ENCODE assay signal across 29 cellular contexts in genomic region chr12:125152463-125152862, GRCh38.
"Had no signal": no experiment of that assay in that cellular context is flagged by ENCODE, and none has a peak within 500 bp of the region (broad histone marks: within the 10 kb centered on the region; RNA-seq: fewer than 3 reads in every experiment).

No MANE protein-coding gene starts in this region.

- H3K9me3 Mint-ChIP-seq: natural killer cell; neural progenitor cell; stimulated activated memory B cell treated with anti-CD40 and anti-IgM and Interleukin-4, amounts not matched to agents 10 μg/mL and 1 μg/mL and 100 μg/mL, for 72 hours; stimulated activated naive CD8-positive, alpha-beta T cell treated with anti-CD3 and anti-CD28 coated beads, Interleukin-15, Interleukin-2, amounts not matched to agents 100 ng/mL and 50 ng/mL, for 24 hours had no signal

- H3K9me3 ChIP-seq: psoas muscle, thoracic aorta, thyroid gland, upper lobe of left lung, vagina had no signal

- H3K4me3 ChIP-seq: neural progenitor cell, ovary, psoas muscle, skin epidermis, smooth muscle cell, spleen, stomach, thoracic aorta, thyroid gland, tibial nerve, upper lobe of left lung, vagina had no signal

- H3K27ac ChIP-seq: neural progenitor cell, ovary, parathyroid adenoma, psoas muscle, skin epidermis, spleen, stomach, thoracic aorta, thyroid gland, tibial nerve, upper lobe of left lung, vagina had no signal

- H3K27me3 Mint-ChIP-seq: progenitor cell of endocrine pancreas; stimulated activated memory B cell treated with anti-CD40 and anti-IgM and Interleukin-4, amounts not matched to agents 10 μg/mL and 1 μg/mL and 100 μg/mL, for 72 hours; stimulated activated naive CD8-positive, alpha-beta T cell treated with anti-CD3 and anti-CD28 coated beads, Interleukin-15, Interleukin-2, amounts not matched to agents 100 ng/mL and 50 ng/mL, for 24 hours had no signal

- H3K4me2 ChIP-seq: neural progenitor cell, smooth muscle cell had no signal

- H3K27ac Mint-ChIP-seq: natural killer cell; nephron; neural progenitor cell; progenitor cell of endocrine pancreas; stimulated activated memory B cell treated with anti-CD40 and anti-IgM and Interleukin-4, amounts not matched to agents 10 μg/mL and 1 μg/mL and 100 μg/mL, for 72 hours; stimulated activated naive CD8-positive, alpha-beta T cell treated with anti-CD3 and anti-CD28 coated beads, Interleukin-15, Interleukin-2, amounts not matched to agents 100 ng/mL and 50 ng/mL, for 24 hours had no signal

- FAIRE-seq: urothelium cell line had no signal

- H3K36me3 Mint-ChIP-seq: natural killer cell; neural progenitor cell; stimulated activated memory B cell treated with anti-CD40 and anti-IgM and Interleukin-4, amounts not matched to agents 10 μg/mL and 1 μg/mL and 100 μg/mL, for 72 hours had no signal

- H3K4me1 ChIP-seq: neural progenitor cell, parathyroid adenoma, psoas muscle, spleen, stomach, thyroid gland, tibial nerve, upper lobe of left lung, vagina had no signal

- DNase-seq: natural killer cell; occipital lobe; ovary; psoas muscle; right cardiac atrium; spleen; stimulated activated CD4-positive, alpha-beta T cell treated with anti-CD3 and anti-CD28 coated beads, Interleukin-12 subunit alpha, Interleukin-12 subunit beta, amount 100 ng/mL, for 4 hours; stimulated activated CD4-positive, alpha-beta T cell treated with anti-CD3 and anti-CD28 coated beads, Interleukin-1b, Interleukin-23, amount 100 ng/mL, for 48 hours; stimulated activated CD4-positive, alpha-beta T cell treated with anti-CD3 and anti-CD28 coated beads, Interleukin-4, amount 100 ng/mL, for 1 hour; stimulated activated CD4-positive, alpha-beta T cell treated with anti-CD3 and anti-CD28 coated beads, Interleukin-4, amount 100 ng/mL, for 4 hours; stimulated activated CD8-positive, alpha-beta memory T cell treated with anti-CD3 and anti-CD28 coated beads, Interleukin-4, amount 100 ng/mL, for 48 hours; stimulated activated naive CD4-positive, alpha-beta T cell treated with Interleukin-2 at 50 U/mL for 16 hours; stomach; thyroid gland; trophoblast cell; upper lobe of left lung had no signal

- H3K4me3 Mint-ChIP-seq: natural killer cell; nephron; neural progenitor cell; stimulated activated memory B cell treated with anti-CD40 and anti-IgM and Interleukin-4, amounts not matched to agents 10 μg/mL and 1 μg/mL and 100 μg/mL, for 72 hours; stimulated activated naive CD8-positive, alpha-beta T cell treated with anti-CD3 and anti-CD28 coated beads, Interleukin-15, Interleukin-2, amounts not matched to agents 100 ng/mL and 50 ng/mL, for 24 hours had no signal

- H3K4me1 Mint-ChIP-seq: nephron had no signal

- ATAC-seq: natural killer cell; psoas muscle; right cardiac atrium; sciatic nerve; stimulated activated memory B cell treated with anti-CD40 and anti-IgM and Interleukin-4, amounts not matched to agents 10 μg/mL and 1 μg/mL and 100 μg/mL, for 72 hours had no signal
